In genomic region chr1:37809942-37810341, GRCh38 we compare ENCODE assay signal across 19 cellular contexts. TPM values are rescaled to one million over a fixed set of nuclear protein-coding genes. Genes with fewer than 3 reads are reported as not detected.
DNase-seq lines count a peak whose midpoint lies in the region; ATAC-seq and TF ChIP-seq lines count a peak whose summit lies in the region.
"Had no signal": no experiment of that assay in that cellular context is flagged by ENCODE, and none has a peak within 500 bp of the region (broad histone marks: within the 10 kb centered on the region; RNA-seq: fewer than 3 reads in every experiment).

No MANE protein-coding gene starts in this region.

- H3K4me1 ChIP-seq in psoas muscle, result peaks cover 19% of the 10 kb centered on the region

- ATAC-seq in psoas muscle, result no peak
- no peak for ATAC-seq in GM19023 (IDR thresholded peaks at IDR 0.05; ENCODE audit: unreplicated experiment)
- no peak for ATAC-seq in GM19452 (IDR thresholded peaks at IDR 0.05; ENCODE audit: unreplicated experiment)
- ATAC-seq: activated CD4-positive, CD25-positive, alpha-beta regulatory T cell treated with anti-CD3 and anti-CD28 coated beads, Interleukin-2, amount 50 U/mL, for 24 hours; left lobe of liver had no signal

- DNase-seq in CD1c-positive myeloid dendritic cell (ENCODE audit: extremely low spot score) (peak; percentile 89), NB4 (ENCODE audit: low read depth) (peak; percentile 15), epithelial cell of prostate (ENCODE audit: low read depth, low spot score) (no peak), psoas muscle (no peak), posterior vena cava (ENCODE audit: low spot score) (no peak), middle frontal gyrus (ENCODE audit: extremely low spot score, low spot score) (no peak)
- DNase-seq: amygdala; dermis blood vessel endothelial cell; DMS53; GOT3; NCI-H2107; stimulated activated CD4-positive, alpha-beta T cell treated with anti-CD3 and anti-CD28 coated beads, Interleukin-2, amount 100 ng/mL, for 48 hours; stimulated activated CD8-positive, alpha-beta memory T cell treated with anti-CD3 and anti-CD28 coated beads, Interleukin-4, amount 100 ng/mL, for 48 hours had no signal

- H3K27me3 ChIP-seq in psoas muscle (ENCODE audit: insufficient read depth in 3 of 3, low read length in 2 of 3), result no peaks in the 10 kb centered on the region
- H3K27me3 ChIP-seq: right atrium auricular region had no signal

- H3K4me3 ChIP-seq in NB4 (ENCODE audit: low read depth, low read length), result no peak overlapping the region
- no peak overlapping the region for H3K4me3 ChIP-seq in psoas muscle
- H3K4me3 ChIP-seq: right atrium auricular region had no signal

- 25 to 33% (median 27%) methylated on average over 2 of the region's 2 CpGs for WGBS in psoas muscle, 3 donors

- TF ChIP-seq CTCF in NB4 (IDR thresholded peaks at IDR 0.05; ENCODE audit: low read depth, low read length), result no peak
- TF ChIP-seq CTCF in psoas muscle (IDR thresholded peaks at IDR 0.05), result no peak

- intact Hi-C loops in psoas muscle (cut with DNase I) (loop anchor here (2.0 to 10.0 kb wide), 4 partner anchors 49 to 215 kb away; partner anchors contain the start of genes CDCA8 (in 2 of the 2), GNL2 (in 1 of the 2) and MTF1 (in 1 of the 2)), posterior vena cava (cut with DNase I) (no loop called here)

- peaks cover 0 to 32% of the 10 kb centered on the region in 2 donors for H3K36me3 ChIP-seq in psoas muscle (ENCODE audit: insufficient read depth in 1 of 2, low read depth in 1 of 2)

- H3K27ac ChIP-seq in epithelial cell of prostate, result peak overlapping the region; percentile 94
- H3K27ac ChIP-seq in psoas muscle, result peak overlapping the region; percentile 93

- no peaks in the 10 kb centered on the region for H3K9me3 ChIP-seq in psoas muscle
- H3K9me3 ChIP-seq: right atrium auricular region had no signal

- no peak for TF ChIP-seq POLR2A in NB4 (IDR thresholded peaks at IDR 0.05; ENCODE audit: extremely low read depth, insufficient read length)

RNA-seq across cellular contexts. Expression of gene YRDC, which starts 1.9 kb away (rescaled TPM):
- total RNA-seq in psoas muscle, result 10 to 100 TPM in 2 of 4 donors, 1 to 10 TPM in 2; 3.4 to 12.5 (median 10.2) TPM
- 10 to 100 TPM; 11.3 to 36.0 (median 13.4) TPM for polyA plus RNA-seq in psoas muscle
- 10 to 100 TPM in 1 of 2 donors, 1 to 10 TPM in 1; 7.1 to 12.0 TPM for total RNA-seq in posterior vena cava

RNA-seq across cellular contexts. Expression of gene C1orf122, which starts 2.4 kb away (rescaled TPM):
- total RNA-seq in psoas muscle (10 to 100 TPM; 26.6 to 32.1 (median 28.1) TPM), posterior vena cava (10 to 100 TPM; 40.2 to 42.1 TPM)
- 100 to 1,000 TPM in 1 of 3 donors, 10 to 100 TPM in 2; 52.2 to 109 (median 73.6) TPM for polyA plus RNA-seq in psoas muscle

RNA-seq across cellular contexts. Expression of gene MANEAL, which starts 16.3 kb away (rescaled TPM):
- total RNA-seq in psoas muscle (1 to 10 TPM; 2.1 to 3.4 (median 2.7) TPM), posterior vena cava (1 to 10 TPM; 1.8 to 1.9 TPM)
- polyA plus RNA-seq in psoas muscle, result 1 to 10 TPM; 3.7 to 4.3 (median 4.0) TPM

RNA-seq across cellular contexts. Expression of gene EPHA10, which starts 45.0 kb away (rescaled TPM):
- total RNA-seq in psoas muscle (not detected), posterior vena cava (under 1 TPM in 1 of 2 donors, not detected in 1; 0.05 TPM)
- polyA plus RNA-seq in psoas muscle, result under 1 TPM in 1 of 3 donors, not detected in 2; 0.05 TPM
- total RNA-seq: dermis blood vessel endothelial cell had no signal
- polyA plus RNA-seq: fibroblast of lung had no signal

RNA-seq across cellular contexts. Expression of gene MTF1, which starts 49.5 kb away (rescaled TPM):
- total RNA-seq in psoas muscle, result 10 to 100 TPM; 13.3 to 18.8 (median 14.0) TPM
- polyA plus RNA-seq in psoas muscle, result 10 to 100 TPM in 1 of 3 donors, 1 to 10 TPM in 2; 3.1 to 20.2 (median 6.0) TPM
- total RNA-seq in posterior vena cava, result 10 to 100 TPM; 17.8 to 19.8 TPM

Comparison
In these comparisons a context has a peak if more than half of its experiments do, and no peak if none do; other contexts are left out.
1. DNase-seq: peak in CD1c-positive myeloid dendritic cell (single experiment) and NB4 (single experiment); none in epithelial cell of prostate (single experiment), psoas muscle (0 of 2), posterior vena cava (single experiment) and middle frontal gyrus (single experiment).
2. intact Hi-C loops: an anchor here in psoas muscle (2.0 to 10.0 kb wide); none called in posterior vena cava.